Comparison of ENCODE assay signal across 1 cellular context in genomic region chr20:48769111-48769879, GRCh38.
A peak's percentile ranks its signal among the peaks of the same experiment; 100 is the strongest.
TF ChIP-seq lines count a peak whose summit lies in the region.

No MANE protein-coding gene starts in this region.

TF ChIP-seq in K562, 482 proteins besides CTCF, POLR2A, EP300 and RAD21 (continued from another document and continues in another):
- TF ChIP-seq ZNF197 (CRISPR knock-in tag; IDR thresholded peaks at IDR 0.05; ENCODE audit: low read depth) (no peak), HNRNPUL1 (IDR thresholded peaks at IDR 0.05; ENCODE audit: low read length) (no peak), HLTF (IDR thresholded peaks at IDR 0.05) (no peak), AFF4 (CRISPR knock-in tag; IDR thresholded peaks at IDR 0.05) (no peak), WHSC1 (IDR thresholded peaks at IDR 0.05; ENCODE audit: low read length) (no peak), ZNF347 (CRISPR knock-in tag; IDR thresholded peaks at IDR 0.05; ENCODE audit: low read depth) (no peak), XRCC3 (IDR thresholded peaks at IDR 0.05) (no peak), C11orf30 (IDR thresholded peaks at IDR 0.05; ENCODE audit: low read depth) (no peak), MEF2D (tag; conservative IDR thresholded peaks at IDR 0.05; ENCODE audit: low read depth) (no peak), ZNF561 (CRISPR knock-in tag; conservative IDR thresholded peaks at IDR 0.05) (no peak), ZNF398 (CRISPR knock-in tag; IDR thresholded peaks at IDR 0.05) (no peak), RFX7 (CRISPR knock-in tag; IDR thresholded peaks at IDR 0.05) (no peak), ZNF699 (CRISPR knock-in tag; IDR thresholded peaks at IDR 0.05; ENCODE audit: insufficient replicate concordance) (no peak), POU5F1 (IDR thresholded peaks at IDR 0.05; ENCODE audit: borderline replicate concordance, low read depth, low read length, partially characterized antibody) (no peak), CUX1 (CRISPR knock-in tag; IDR thresholded peaks at IDR 0.05) (no peak), ZNF551 (CRISPR knock-in tag; IDR thresholded peaks at IDR 0.05) (no peak), MYBL2 (IDR thresholded peaks at IDR 0.05; ENCODE audit: low read depth) (no peak), MYBL2 (CRISPR knock-in tag; IDR thresholded peaks at IDR 0.05; ENCODE audit: borderline replicate concordance) (no peak), CREBBP (IDR thresholded peaks at IDR 0.05; ENCODE audit: low read depth, low read length) (no peak), ERF (CRISPR knock-in tag; IDR thresholded peaks at IDR 0.05) (no peak), BCOR (IDR thresholded peaks at IDR 0.05) (peak; percentile 90), NFXL1 (CRISPR knock-in tag; IDR thresholded peaks at IDR 0.05) (no peak), ID3 (CRISPR knock-in tag; IDR thresholded peaks at IDR 0.05) (no peak), ID3 (tag; IDR thresholded peaks at IDR 0.05) (no peak), SRSF1 (IDR thresholded peaks at IDR 0.05; ENCODE audit: low read depth, low read length) (no peak), ZNF263 (CRISPR knock-in tag; IDR thresholded peaks at IDR 0.05; ENCODE audit: borderline replicate concordance) (no peak), ETS2 (tag; IDR thresholded peaks at IDR 0.05; ENCODE audit: borderline replicate concordance, poor library complexity, severe bottlenecking) (no peak), TAF9B (IDR thresholded peaks at IDR 0.05; ENCODE audit: partially characterized antibody) (no peak), DMBX1 (CRISPR knock-in tag; IDR thresholded peaks at IDR 0.05; ENCODE audit: borderline replicate concordance) (no peak), HDAC8 (tag; IDR thresholded peaks at IDR 0.05) (no peak), E2F5 (CRISPR knock-in tag; IDR thresholded peaks at IDR 0.05) (no peak), PHTF2 (CRISPR knock-in tag; IDR thresholded peaks at IDR 0.05) (no peak), EGR1 (conservative IDR thresholded peaks at IDR 0.05) (peak; percentile 62)
- TF ChIP-seq, protein P1, sequence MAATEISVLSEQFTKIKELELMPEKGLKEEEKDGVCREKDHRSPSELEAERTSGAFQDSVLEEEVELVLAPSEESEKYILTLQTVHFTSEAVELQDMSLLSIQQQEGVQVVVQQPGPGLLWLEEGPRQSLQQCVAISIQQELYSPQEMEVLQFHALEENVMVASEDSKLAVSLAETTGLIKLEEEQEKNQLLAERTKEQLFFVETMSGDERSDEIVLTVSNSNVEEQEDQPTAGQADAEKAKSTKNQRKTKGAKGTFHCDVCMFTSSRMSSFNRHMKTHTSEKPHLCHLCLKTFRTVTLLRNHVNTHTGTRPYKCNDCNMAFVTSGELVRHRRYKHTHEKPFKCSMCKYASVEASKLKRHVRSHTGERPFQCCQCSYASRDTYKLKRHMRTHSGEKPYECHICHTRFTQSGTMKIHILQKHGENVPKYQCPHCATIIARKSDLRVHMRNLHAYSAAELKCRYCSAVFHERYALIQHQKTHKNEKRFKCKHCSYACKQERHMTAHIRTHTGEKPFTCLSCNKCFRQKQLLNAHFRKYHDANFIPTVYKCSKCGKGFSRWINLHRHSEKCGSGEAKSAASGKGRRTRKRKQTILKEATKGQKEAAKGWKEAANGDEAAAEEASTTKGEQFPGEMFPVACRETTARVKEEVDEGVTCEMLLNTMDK (IDR thresholded peaks at IDR 0.05; ENCODE audit: borderline replicate concordance, insufficient read depth, low read depth, low read length, poor library complexity, severe bottlenecking), result no peak
- TF ChIP-seq, protein P2, sequence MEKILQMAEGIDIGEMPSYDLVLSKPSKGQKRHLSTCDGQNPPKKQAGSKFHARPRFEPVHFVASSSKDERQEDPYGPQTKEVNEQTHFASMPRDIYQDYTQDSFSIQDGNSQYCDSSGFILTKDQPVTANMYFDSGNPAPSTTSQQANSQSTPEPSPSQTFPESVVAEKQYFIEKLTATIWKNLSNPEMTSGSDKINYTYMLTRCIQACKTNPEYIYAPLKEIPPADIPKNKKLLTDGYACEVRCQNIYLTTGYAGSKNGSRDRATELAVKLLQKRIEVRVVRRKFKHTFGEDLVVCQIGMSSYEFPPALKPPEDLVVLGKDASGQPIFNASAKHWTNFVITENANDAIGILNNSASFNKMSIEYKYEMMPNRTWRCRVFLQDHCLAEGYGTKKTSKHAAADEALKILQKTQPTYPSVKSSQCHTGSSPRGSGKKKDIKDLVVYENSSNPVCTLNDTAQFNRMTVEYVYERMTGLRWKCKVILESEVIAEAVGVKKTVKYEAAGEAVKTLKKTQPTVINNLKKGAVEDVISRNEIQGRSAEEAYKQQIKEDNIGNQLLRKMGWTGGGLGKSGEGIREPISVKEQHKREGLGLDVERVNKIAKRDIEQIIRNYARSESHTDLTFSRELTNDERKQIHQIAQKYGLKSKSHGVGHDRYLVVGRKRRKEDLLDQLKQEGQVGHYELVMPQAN (IDR thresholded peaks at IDR 0.05; ENCODE audit: borderline replicate concordance), result no peak
- TF ChIP-seq, protein P3, sequence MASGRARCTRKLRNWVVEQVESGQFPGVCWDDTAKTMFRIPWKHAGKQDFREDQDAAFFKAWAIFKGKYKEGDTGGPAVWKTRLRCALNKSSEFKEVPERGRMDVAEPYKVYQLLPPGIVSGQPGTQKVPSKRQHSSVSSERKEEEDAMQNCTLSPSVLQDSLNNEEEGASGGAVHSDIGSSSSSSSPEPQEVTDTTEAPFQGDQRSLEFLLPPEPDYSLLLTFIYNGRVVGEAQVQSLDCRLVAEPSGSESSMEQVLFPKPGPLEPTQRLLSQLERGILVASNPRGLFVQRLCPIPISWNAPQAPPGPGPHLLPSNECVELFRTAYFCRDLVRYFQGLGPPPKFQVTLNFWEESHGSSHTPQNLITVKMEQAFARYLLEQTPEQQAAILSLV (tag; IDR thresholded peaks at IDR 0.05), result no peak
- TF ChIP-seq, protein P4, sequence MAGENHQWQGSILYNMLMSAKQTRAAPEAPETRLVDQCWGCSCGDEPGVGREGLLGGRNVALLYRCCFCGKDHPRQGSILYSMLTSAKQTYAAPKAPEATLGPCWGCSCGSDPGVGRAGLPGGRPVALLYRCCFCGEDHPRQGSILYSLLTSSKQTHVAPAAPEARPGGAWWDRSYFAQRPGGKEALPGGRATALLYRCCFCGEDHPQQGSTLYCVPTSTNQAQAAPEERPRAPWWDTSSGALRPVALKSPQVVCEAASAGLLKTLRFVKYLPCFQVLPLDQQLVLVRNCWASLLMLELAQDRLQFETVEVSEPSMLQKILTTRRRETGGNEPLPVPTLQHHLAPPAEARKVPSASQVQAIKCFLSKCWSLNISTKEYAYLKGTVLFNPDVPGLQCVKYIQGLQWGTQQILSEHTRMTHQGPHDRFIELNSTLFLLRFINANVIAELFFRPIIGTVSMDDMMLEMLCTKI (IDR thresholded peaks at IDR 0.05; ENCODE audit: partially characterized antibody), result no peak
